Comparison of ENCODE assay signal across 29 cellular contexts in genomic region chr14:103755060-103755459, GRCh38.
"Had no signal": no experiment of that assay in that cellular context is flagged by ENCODE, and none has a peak within 500 bp of the region (broad histone marks: within the 10 kb centered on the region; RNA-seq: fewer than 3 reads in every experiment).

No MANE protein-coding gene starts in this region.

- H3K27me3 Mint-ChIP-seq: naive thymus-derived CD8-positive, alpha-beta T cell; natural killer cell treated with Interleukin-12 subunit alpha and Interleukin-12 subunit beta and Interleukin-15 and Interleukin-18, amount 100 ng/mL, for 72 hours; progenitor cell of endocrine pancreas; stimulated activated memory B cell treated with anti-CD40 and anti-IgM and Interleukin-4, amounts not matched to agents 10 μg/mL and 1 μg/mL and 100 μg/mL, for 72 hours; stimulated activated naive CD8-positive, alpha-beta T cell treated with anti-CD3 and anti-CD28 coated beads, Interleukin-15, amount 100 ng/mL, for 72 hours; type B pancreatic cell had no signal

- ATAC-seq: naive thymus-derived CD8-positive, alpha-beta T cell; natural killer cell treated with Interleukin-12 subunit alpha and Interleukin-12 subunit beta and Interleukin-15 and Interleukin-18, amount 100 ng/mL, for 72 hours; psoas muscle; right cardiac atrium; right lobe of liver; stimulated activated memory B cell treated with anti-CD40 and anti-IgM and Interleukin-4, amounts not matched to agents 10 μg/mL and 1 μg/mL and 100 μg/mL, for 72 hours; stimulated activated naive CD8-positive, alpha-beta T cell treated with anti-CD3 and anti-CD28 coated beads, Interleukin-15, amount 100 ng/mL, for 72 hours; stimulated activated naive CD8-positive, alpha-beta T cell treated with anti-CD3 and anti-CD28 coated beads, Interleukin-15, Interleukin-2, amounts not matched to agents 100 U/mL and 50 U/mL, for 24 hours; upper lobe of right lung had no signal

- H2AFZ ChIP-seq: neural progenitor cell, parathyroid adenoma had no signal

- H3K4me2 ChIP-seq: neural progenitor cell had no signal

- H3K4me1 ChIP-seq: neural progenitor cell, parathyroid adenoma, psoas muscle, right lobe of liver, sigmoid colon, suprapubic skin, testis, tibial artery, transverse colon, upper lobe of right lung, uterus had no signal

- DNase-seq: naive thymus-derived CD8-positive, alpha-beta T cell; occipital lobe; ovary; posterior cingulate gyrus; psoas muscle; right cardiac atrium; right lobe of liver; sigmoid colon; small intestine; stimulated activated CD4-positive, alpha-beta T cell treated with anti-CD3 and anti-CD28 coated beads, Interleukin-15, amount 100 ng/mL, for 24 hours; stimulated activated CD4-positive, alpha-beta T cell treated with anti-CD3 and anti-CD28 coated beads, Interleukin-2, amount 100 ng/mL, for 24 hours; stimulated activated CD4-positive, alpha-beta T cell treated with anti-CD3 and anti-CD28 coated beads, Interleukin-2, amount 100 ng/mL, for 48 hours; stimulated activated CD4-positive, alpha-beta T cell treated with anti-CD3 and anti-CD28 coated beads, Interleukin-4, amount 100 ng/mL, for 24 hours; stimulated activated naive CD4-positive, alpha-beta T cell; stimulated activated naive CD8-positive, alpha-beta T cell treated with anti-CD3 and anti-CD28 coated beads, Interleukin-15, amount 100 ng/mL, for 72 hours; stimulated activated naive CD8-positive, alpha-beta T cell treated with anti-CD3 and anti-CD28 coated beads, Interleukin-15, Interleukin-2, amounts not matched to agents 100 U/mL and 50 U/mL, for 24 hours; substantia nigra; testis; tibial artery; transverse colon; upper lobe of right lung; uterus had no signal

- H3K27ac Mint-ChIP-seq: naive thymus-derived CD8-positive, alpha-beta T cell; natural killer cell treated with Interleukin-12 subunit alpha and Interleukin-12 subunit beta and Interleukin-15 and Interleukin-18, amount 100 ng/mL, for 72 hours; neural progenitor cell; progenitor cell of endocrine pancreas; stimulated activated memory B cell treated with anti-CD40 and anti-IgM and Interleukin-4, amounts not matched to agents 10 μg/mL and 1 μg/mL and 100 μg/mL, for 72 hours; stimulated activated naive CD8-positive, alpha-beta T cell treated with anti-CD3 and anti-CD28 coated beads, Interleukin-15, amount 100 ng/mL, for 72 hours; type B pancreatic cell had no signal

- H3K4me3 ChIP-seq: neural progenitor cell, ovary, psoas muscle, right lobe of liver, sigmoid colon, suprapubic skin, testis, tibial artery, transverse colon, upper lobe of right lung, uterus had no signal

- H3K36me3 ChIP-seq: neural progenitor cell, ovary, uterus had no signal

- H3K4me3 Mint-ChIP-seq: naive thymus-derived CD8-positive, alpha-beta T cell; natural killer cell treated with Interleukin-12 subunit alpha and Interleukin-12 subunit beta and Interleukin-15 and Interleukin-18, amount 100 ng/mL, for 72 hours; neural progenitor cell; stimulated activated memory B cell treated with anti-CD40 and anti-IgM and Interleukin-4, amounts not matched to agents 10 μg/mL and 1 μg/mL and 100 μg/mL, for 72 hours; stimulated activated naive CD8-positive, alpha-beta T cell treated with anti-CD3 and anti-CD28 coated beads, Interleukin-15, amount 100 ng/mL, for 72 hours; type B pancreatic cell had no signal

- H3K27ac ChIP-seq: neural progenitor cell, ovary, parathyroid adenoma, psoas muscle, right lobe of liver, sigmoid colon, suprapubic skin, testis, tibial artery, transverse colon, upper lobe of right lung, uterus had no signal

- H3K27me3 ChIP-seq: neural progenitor cell, ovary, right lobe of liver, sigmoid colon, suprapubic skin, testis, tibial artery, transverse colon, upper lobe of right lung, uterus had no signal

- H3K9me3 Mint-ChIP-seq: naive thymus-derived CD8-positive, alpha-beta T cell; natural killer cell treated with Interleukin-12 subunit alpha and Interleukin-12 subunit beta and Interleukin-15 and Interleukin-18, amount 100 ng/mL, for 72 hours; neural progenitor cell; stimulated activated memory B cell treated with anti-CD40 and anti-IgM and Interleukin-4, amounts not matched to agents 10 μg/mL and 1 μg/mL and 100 μg/mL, for 72 hours; stimulated activated naive CD8-positive, alpha-beta T cell treated with anti-CD3 and anti-CD28 coated beads, Interleukin-15, amount 100 ng/mL, for 72 hours; type B pancreatic cell had no signal

- H3K9ac ChIP-seq: neural progenitor cell, parathyroid adenoma had no signal

- H3K36me3 Mint-ChIP-seq: natural killer cell treated with Interleukin-12 subunit alpha and Interleukin-12 subunit beta and Interleukin-15 and Interleukin-18, amount 100 ng/mL, for 72 hours; neural progenitor cell; stimulated activated memory B cell treated with anti-CD40 and anti-IgM and Interleukin-4, amounts not matched to agents 10 μg/mL and 1 μg/mL and 100 μg/mL, for 72 hours; type B pancreatic cell had no signal

- H3K9me3 ChIP-seq: ovary, psoas muscle, right lobe of liver, sigmoid colon, suprapubic skin, testis, tibial artery, transverse colon, upper lobe of right lung, uterus had no signal

- H3K4me1 Mint-ChIP-seq: naive thymus-derived CD8-positive, alpha-beta T cell; stimulated activated memory B cell treated with anti-CD40 and anti-IgM and Interleukin-4, amounts not matched to agents 10 μg/mL and 1 μg/mL and 100 μg/mL, for 72 hours had no signal
